14 cellular contexts compared by ENCODE assay signal in the genomic region with DNA sequence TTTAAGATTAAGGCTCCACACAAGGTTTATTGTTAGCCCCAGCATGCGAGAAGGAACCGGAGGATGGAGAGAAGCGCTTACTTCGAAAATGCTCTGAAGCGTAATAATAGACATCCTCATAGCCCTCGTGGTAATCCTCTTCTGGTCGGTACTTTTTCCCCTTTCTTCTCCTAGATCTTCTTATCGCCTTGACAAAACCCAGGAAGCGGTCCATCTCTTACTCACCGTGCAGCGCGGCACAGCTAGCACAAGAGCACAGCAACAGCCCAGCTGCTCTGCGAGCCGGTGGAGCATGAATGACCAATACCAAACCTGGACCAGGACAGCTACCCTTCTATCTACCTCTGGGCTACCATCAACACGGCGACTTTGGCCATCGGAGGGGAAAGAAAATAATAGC.
DNase-seq lines count a peak whose midpoint lies in the region; ATAC-seq lines count a peak whose summit lies in the region.
"Had no signal": no experiment of that assay in that cellular context is flagged by ENCODE, and none has a peak within 500 bp of the region (broad histone marks: within the 10 kb centered on the region; RNA-seq: fewer than 3 reads in every experiment).

No MANE protein-coding gene starts in this region.

- H3K4me1 ChIP-seq in ES-I3 (ENCODE audit: insufficient read depth, low read length) (peaks cover 19% of the 10 kb centered on the region), mesendoderm (ENCODE audit: control insufficient read depth, low read depth, low read length) (peaks cover 2% of the 10 kb centered on the region)
- H3K4me1 ChIP-seq in effector memory CD4-positive, alpha-beta T cell (ENCODE audit: control insufficient read depth, insufficient read depth, low read length, poor library complexity, severe bottlenecking): no peaks in the 10 kb centered on the region
- H3K4me1 ChIP-seq: adrenal gland had no signal

- no peak overlapping the region for H2BK15ac ChIP-seq in mesendoderm (replicated peaks; ENCODE audit: low read depth)

- H3K56ac ChIP-seq in mesendoderm (ENCODE audit: low read length): no peak overlapping the region

- H4K8ac ChIP-seq in mesendoderm (ENCODE audit: low read depth, low read length): no peak overlapping the region

- ATAC-seq in GM19328 (IDR thresholded peaks at IDR 0.05; ENCODE audit: unreplicated experiment): no peak
- no peak for ATAC-seq in activated T-helper 17 cell treated with anti-CD3 and anti-CD28 coated beads, Interleukin-2, amount 50 U/mL, for 72 hours (replicated peaks)

- WGBS in mesendoderm (ENCODE audit: extremely low coverage, insufficient coverage, low lambda C conversion rate): no CpG with 5 or more reads among the region's 17 CpGs

- H3K27me3 Mint-ChIP-seq in activated T-helper 17 cell treated with anti-CD3 and anti-CD28 coated beads, Interleukin-2, amount 50 U/mL, for 72 hours: peaks cover 3% of the 10 kb centered on the region

- H3K9ac ChIP-seq in ES-I3 (ENCODE audit: low read depth, low read length): peak overlapping the region; percentile 25; the same call in 1 of the 2 replicates
- no peak overlapping the region for H3K9ac ChIP-seq in mesendoderm (ENCODE audit: low read length)
- H3K9ac ChIP-seq: KMS-11 had no signal

- H3K79me2 ChIP-seq in mesendoderm (ENCODE audit: control insufficient read depth, insufficient read depth, low read length): no peaks in the 10 kb centered on the region

- H4K5ac ChIP-seq in mesendoderm (ENCODE audit: low read length): no peak overlapping the region

- H3K36me3 ChIP-seq in ES-I3 (ENCODE audit: insufficient read depth, low read length) (no peaks in the 10 kb centered on the region), mesendoderm (ENCODE audit: control insufficient read depth, insufficient read depth, low read length) (no peaks in the 10 kb centered on the region)
- H3K36me3 ChIP-seq in effector memory CD4-positive, alpha-beta T cell (ENCODE audit: control insufficient read depth, insufficient read depth, low read length): no peaks in the 10 kb centered on the region
- H3K36me3 ChIP-seq: adrenal gland had no signal

- H3K79me1 ChIP-seq in mesendoderm (ENCODE audit: low read length): no peaks in the 10 kb centered on the region

- no peak overlapping the region for H3K4me2 ChIP-seq in mesendoderm (ENCODE audit: low read length)
- H3K4me2 ChIP-seq: KMS-11 had no signal

- no peaks in the 10 kb centered on the region for H3K9me3 Mint-ChIP-seq in activated T-helper 17 cell treated with anti-CD3 and anti-CD28 coated beads, Interleukin-2, amount 50 U/mL, for 72 hours

- no peak overlapping the region for H3K23ac ChIP-seq in mesendoderm (ENCODE audit: low read length)

- no peak overlapping the region for H3K18ac ChIP-seq in mesendoderm (ENCODE audit: low read length)

- DNase-seq in NCI-H2107 (lab: John Stamatoyannopoulos, UW) (peak; percentile 25), astrocyte of the hippocampus (ENCODE audit: low read depth, low spot score) (peak; percentile 59), mesendoderm (peak; percentile 17), mesenteric fat pad (ENCODE audit: low spot score) (no peak)
- no peak for DNase-seq in effector memory CD4-positive, alpha-beta T cell
- DNase-seq: activated T-cell treated with anti-CD3 and anti-CD28 coated beads for 4 hours; stimulated activated CD4-positive, alpha-beta T cell treated with anti-CD3 and anti-CD28 coated beads, Interleukin-4, amount 100 ng/mL, for 1 hour; stimulated activated naive CD4-positive, alpha-beta T cell treated with Interleukin-2 at 50 U/mL for 16 hours had no signal

- no peak overlapping the region for H3K27ac ChIP-seq in mesendoderm (ENCODE audit: low read depth, low read length)
- no peak overlapping the region for H3K27ac ChIP-seq in effector memory CD4-positive, alpha-beta T cell (ENCODE audit: insufficient read depth, low read length, poor library complexity, severe bottlenecking)
- H3K27ac ChIP-seq: adrenal gland, KMS-11 had no signal

- no peak overlapping the region for H3K4me3 ChIP-seq in mesendoderm (ENCODE audit: low read length)
- H3K4me3 ChIP-seq in effector memory CD4-positive, alpha-beta T cell (ENCODE audit: insufficient read depth, low read depth, low read length, poor library complexity, severe bottlenecking): no peak overlapping the region
- H3K4me3 ChIP-seq: adrenal gland, lung had no signal

- no peak overlapping the region for H2BK120ac ChIP-seq in mesendoderm (ENCODE audit: low read depth, low read length)

- no peaks in the 10 kb centered on the region for H3K9me3 ChIP-seq in ES-I3 (ENCODE audit: control insufficient read depth, insufficient read depth, low read length)
- H3K9me3 ChIP-seq in effector memory CD4-positive, alpha-beta T cell (ENCODE audit: control insufficient read depth, low read length): no peaks in the 10 kb centered on the region
- H3K9me3 ChIP-seq: adrenal gland had no signal

- H3K27me3 ChIP-seq in mesendoderm (ENCODE audit: insufficient read depth, low read length, poor library complexity): no peaks in the 10 kb centered on the region
- no peaks in the 10 kb centered on the region for H3K27me3 ChIP-seq in effector memory CD4-positive, alpha-beta T cell (replicated peaks; ENCODE audit: control insufficient read depth, insufficient read depth, low read length, poor library complexity, severe bottlenecking)
- H3K27me3 ChIP-seq: adrenal gland had no signal

- H2AK5ac ChIP-seq in mesendoderm (ENCODE audit: low read length): no peak overlapping the region

- H3K4me3 Mint-ChIP-seq in activated T-helper 17 cell treated with anti-CD3 and anti-CD28 coated beads, Interleukin-2, amount 50 U/mL, for 72 hours: no peak overlapping the region

- H3K27ac Mint-ChIP-seq in activated T-helper 17 cell treated with anti-CD3 and anti-CD28 coated beads, Interleukin-2, amount 50 U/mL, for 72 hours: no peak overlapping the region

- no peak overlapping the region for H3K4ac ChIP-seq in mesendoderm (ENCODE audit: low read depth, low read length)

- no peak overlapping the region for H2BK5ac ChIP-seq in mesendoderm (ENCODE audit: low read length)

- H3K4me1 Mint-ChIP-seq in activated T-helper 17 cell treated with anti-CD3 and anti-CD28 coated beads, Interleukin-2, amount 50 U/mL, for 72 hours: no peaks in the 10 kb centered on the region

- H3K36me3 Mint-ChIP-seq in activated T-helper 17 cell treated with anti-CD3 and anti-CD28 coated beads, Interleukin-2, amount 50 U/mL, for 72 hours (ENCODE audit: low read depth): no peaks in the 10 kb centered on the region

Comparison
In these comparisons a context has a peak if more than half of its experiments do, and no peak if none do; other contexts are left out.
1. DNase-seq: peak in NCI-H2107 (single experiment), astrocyte of the hippocampus (single experiment) and mesendoderm (single experiment); none in effector memory CD4-positive, alpha-beta T cell (0 of 3) and mesenteric fat pad (single experiment).